Comparison of ENCODE assay signal across 25 cellular contexts in genomic region chrX:66050140-66050569, GRCh38. TPM values are rescaled to one million over a fixed set of nuclear protein-coding genes. Genes with fewer than 3 reads are reported as not detected.
DNase-seq lines count a peak whose midpoint lies in the region; ATAC-seq, FAIRE-seq and TF ChIP-seq lines count a peak whose summit lies in the region.
"Had no signal": no experiment of that assay in that cellular context is flagged by ENCODE, and none has a peak within 500 bp of the region (broad histone marks: within the 10 kb centered on the region; RNA-seq: fewer than 3 reads in every experiment).

No MANE protein-coding gene starts in this region.

- H2BK15ac ChIP-seq in mesendoderm (replicated peaks; ENCODE audit: low read depth), result no peak overlapping the region

- H3K4me3 ChIP-seq in heart right ventricle (no peak overlapping the region), pancreas (no peak overlapping the region), mesendoderm (ENCODE audit: low read length) (no peak overlapping the region)
- H3K4me3 ChIP-seq: breast epithelium, gastrocnemius medialis, suprapubic skin had no signal

- ATAC-seq in heart right ventricle, result peak in 6 of 8 donors; percentile 25 to 81 (median 48)
- ATAC-seq in pancreas, result peak in 3 of 4 donors; percentile 31 to 79 (median 67)
- no peak for ATAC-seq in HG02970 (IDR thresholded peaks at IDR 0.05; ENCODE audit: low FRiP score, unreplicated experiment)
- ATAC-seq: gastrocnemius medialis; natural killer cell treated with Interleukin-12 subunit alpha and Interleukin-12 subunit beta and Interleukin-15 and Interleukin-18, amount 100 ng/mL, for 72 hours; WTC11 had no signal

- H3K36me3 ChIP-seq in heart right ventricle (no peaks in the 10 kb centered on the region), pancreas (no peaks in the 10 kb centered on the region), mesendoderm (ENCODE audit: control insufficient read depth, insufficient read depth, low read length) (no peaks in the 10 kb centered on the region)
- H3K36me3 ChIP-seq: breast epithelium, gastrocnemius medialis, suprapubic skin had no signal

- TF ChIP-seq CTCF in heart right ventricle (IDR thresholded peaks at IDR 0.05), result no peak
- no peak for TF ChIP-seq CTCF in pancreas (IDR thresholded peaks at IDR 0.05)

- H2BK5ac ChIP-seq in mesendoderm (ENCODE audit: low read length), result no peak overlapping the region

- no peak overlapping the region for H2AK5ac ChIP-seq in mesendoderm (ENCODE audit: low read length)

- H3K4ac ChIP-seq in mesendoderm (ENCODE audit: low read depth, low read length), result no peak overlapping the region

- no peak overlapping the region for H3K23ac ChIP-seq in mesendoderm (ENCODE audit: low read length)

- H4K8ac ChIP-seq in mesendoderm (ENCODE audit: low read depth, low read length), result no peak overlapping the region

- no peak overlapping the region for H3K27ac ChIP-seq in heart right ventricle
- no peak overlapping the region for H3K27ac ChIP-seq in pancreas
- H3K27ac ChIP-seq in mesendoderm (ENCODE audit: low read depth, low read length), result no peak overlapping the region
- H3K27ac ChIP-seq: breast epithelium, gastrocnemius medialis, suprapubic skin had no signal

- FAIRE-seq in GM12891 (lab: Jason Lieb, UNC) (peak; percentile 86), pancreas (lab: Jason Lieb, UNC) (no peak), H54 (lab: Jason Lieb, UNC) (no peak)

- H2BK120ac ChIP-seq in mesendoderm (ENCODE audit: low read depth, low read length), result no peak overlapping the region

- H3K27me3 ChIP-seq in heart right ventricle (no peaks in the 10 kb centered on the region), pancreas (no peaks in the 10 kb centered on the region), mesendoderm (ENCODE audit: insufficient read depth, low read length, poor library complexity) (no peaks in the 10 kb centered on the region)
- H3K27me3 ChIP-seq: gastrocnemius medialis, suprapubic skin had no signal

- intact Hi-C loops in heart right ventricle (cut with DNase I), result no loop called here
- intact Hi-C loops in pancreas (cut with DNase I), result no loop called here

- H3K4me1 ChIP-seq in heart right ventricle (peaks cover 0 to 68% (median 0%) of the 10 kb centered on the region in 9 donors), pancreas (no peaks in the 10 kb centered on the region), mesendoderm (ENCODE audit: control insufficient read depth, low read depth, low read length) (no peaks in the 10 kb centered on the region)
- H3K4me1 ChIP-seq: breast epithelium, gastrocnemius medialis, suprapubic skin had no signal

- no peaks in the 10 kb centered on the region for H3K79me2 ChIP-seq in mesendoderm (ENCODE audit: control insufficient read depth, insufficient read depth, low read length)

- 59 to 76% methylated on average over 1 of the region's 1 CpG for WGBS in heart right ventricle, 2 donors
- 61 to 76% methylated on average over 1 of the region's 1 CpG for WGBS in pancreas, 2 donors
- WGBS in mesendoderm (ENCODE audit: extremely low coverage, insufficient coverage, low lambda C conversion rate), result no CpG with 5 or more reads among the region's 1 CpG

- H3K79me1 ChIP-seq in mesendoderm (ENCODE audit: low read length), result no peaks in the 10 kb centered on the region

- no peak overlapping the region for H3K4me2 ChIP-seq in mesendoderm (ENCODE audit: low read length)

- H3K9me3 ChIP-seq in heart right ventricle (no peaks in the 10 kb centered on the region), pancreas (no peaks in the 10 kb centered on the region)
- H3K9me3 ChIP-seq: breast epithelium, gastrocnemius medialis, suprapubic skin had no signal

- H3K18ac ChIP-seq in mesendoderm (ENCODE audit: low read length), result no peak overlapping the region

- no peak overlapping the region for H3K56ac ChIP-seq in mesendoderm (ENCODE audit: low read length)

- no peak for DNase-seq in GM12891 (ENCODE audit: insufficient read length, low spot score)
- DNase-seq in NOMO-1 treated with DMSO at 0.1 percent for 48 hours (lab: John Stamatoyannopoulos, UW; ENCODE audit: unreplicated experiment), result peak; percentile 70
- DNase-seq in heart right ventricle, result no peak
- DNase-seq in pancreas, result peak in 1 of 6 donors; percentile 25
- no peak for DNase-seq in H54 (ENCODE audit: insufficient read length, low spot score)
- DNase-seq in mesendoderm, result no peak
- DNase-seq in activated CD4-positive, alpha-beta T cell treated with anti-CD3 and anti-CD28 coated beads, Interleukin-2, amount 50 U/mL, for 1 hour, result no peak
- DNase-seq: activated naive CD8-positive, alpha-beta T cell treated with anti-CD3 and anti-CD28 coated beads, Interleukin-2, amount 10 ng/mL, durations not matched to agents 7 days and 5 days; activated T-cell treated with anti-CD3 and anti-CD28 coated beads, Interleukin-2, amount 50 U/mL, for 48 hours; EL; erythroblast; HCEC 1CT; NCI-H345; NK-92 treated with Interleukin-12 subunit alpha and Interleukin-12 subunit beta, amount 100 ng/mL, for 24 hours; SHP77; stimulated activated CD4-positive, alpha-beta T cell treated with anti-CD3 and anti-CD28 coated beads, Interleukin-12 subunit alpha, Interleukin-12 subunit beta, amount 100 ng/mL, for 4 hours had no signal

- H3K9ac ChIP-seq in mesendoderm (ENCODE audit: low read length), result no peak overlapping the region

- no peak overlapping the region for H4K5ac ChIP-seq in mesendoderm (ENCODE audit: low read length)

- TF ChIP-seq POLR2A in GM12891 (IDR thresholded peaks at IDR 0.05; ENCODE audit: low read depth, low read length) (no peak), H54 (IDR thresholded peaks at IDR 0.05; ENCODE audit: low read depth, low read length) (no peak)

TF ChIP-seq in GM12891, 5 proteins besides CTCF, POLR2A, EP300 and RAD21:
- TF ChIP-seq SPI1 (IDR thresholded peaks at IDR 0.05; ENCODE audit: low read depth, low read length) (peak; percentile 52), PAX5 (IDR thresholded peaks at IDR 0.05; ENCODE audit: insufficient read depth, low read length, severe bottlenecking) (no peak)

RNA-seq across cellular contexts. Expression of gene VSIG4, which starts 10.3 kb away (rescaled TPM):
- polyA plus RNA-seq in GM12891 (2012; ENCODE audit: low read depth, missing spikeins), result 0.08 TPM
- total RNA-seq in heart right ventricle, result 100 to 1,000 TPM in 1 of 10 donors, 10 to 100 TPM in 4, 1 to 10 TPM in 5; 2.9 to 106 (median 9.0) TPM
- 10 to 100 TPM; 17.5 to 32.0 TPM for polyA plus RNA-seq in heart right ventricle
- 10 to 100 TPM in 3 of 6 donors, 1 to 10 TPM in 3; 1.4 to 42.6 (median 8.5) TPM for total RNA-seq in pancreas
- polyA plus RNA-seq in pancreas, result 1 to 10 TPM; 4.2 to 5.1 TPM
- not detected for polyA plus RNA-seq in mesendoderm (2013, experiment 1 of 2)
- polyA plus RNA-seq in mesendoderm (2013, experiment 2 of 2), result not detected
- total RNA-seq: lung microvascular endothelial cell; natural killer cell treated with Interleukin-12 subunit alpha and Interleukin-12 subunit beta and Interleukin-15 and Interleukin-18, amount 100 ng/mL, for 72 hours; progenitor cell of endocrine pancreas; T-helper 2 cell treated with Interferon-gamma antibody and Interleukin-4, amounts not matched to agents 100 ng/mL and 5 ng/mL, for 36 hours had no signal
